In the genomic region with DNA sequence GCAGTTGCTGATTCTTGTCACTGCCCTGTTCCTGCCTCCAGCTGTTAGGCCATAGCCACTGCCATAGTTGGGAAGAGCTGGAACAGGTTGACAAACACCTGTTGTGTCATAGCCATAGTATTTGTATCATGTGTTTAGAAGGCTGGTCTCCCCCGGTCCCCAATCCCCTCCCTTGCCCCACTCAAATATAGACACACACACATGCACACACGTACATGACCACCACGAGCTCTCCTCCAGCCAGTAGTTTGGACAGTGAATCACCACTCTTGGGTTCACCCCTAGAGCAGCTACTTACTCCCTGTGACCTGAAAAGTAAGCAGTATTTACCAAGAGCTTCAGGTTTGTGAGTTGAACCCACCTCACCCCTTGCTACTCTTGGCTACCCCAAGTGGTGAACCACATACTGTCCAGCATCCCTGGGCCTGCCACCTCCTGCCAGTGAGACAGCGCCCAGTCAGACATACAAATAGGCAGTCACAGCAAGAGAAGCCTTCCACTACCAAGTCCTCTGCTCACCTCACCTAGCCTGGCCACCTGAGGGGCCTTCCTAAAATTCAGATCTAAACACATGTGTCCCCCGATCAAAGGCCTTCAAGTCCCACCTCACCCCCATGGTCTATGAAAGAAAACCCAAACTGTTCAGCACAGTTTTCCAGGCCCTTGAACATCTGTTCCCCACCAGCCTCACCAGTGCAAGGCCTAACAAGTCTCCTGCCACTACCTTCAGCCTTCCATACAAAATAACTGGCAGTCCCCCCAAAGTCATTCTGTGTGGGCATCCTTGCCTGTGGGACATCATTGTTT, we compare ENCODE assay signal across 1 cellular context.
A peak's percentile ranks its signal among the peaks of the same experiment; 100 is the strongest.
TF ChIP-seq lines count a peak whose summit lies in the region.

No MANE protein-coding gene starts in this region.

TF ChIP-seq in HepG2, 621 proteins besides CTCF, POLR2A, EP300 and RAD21 (continued from another document and continues in another):
- TF ChIP-seq, protein P1, sequence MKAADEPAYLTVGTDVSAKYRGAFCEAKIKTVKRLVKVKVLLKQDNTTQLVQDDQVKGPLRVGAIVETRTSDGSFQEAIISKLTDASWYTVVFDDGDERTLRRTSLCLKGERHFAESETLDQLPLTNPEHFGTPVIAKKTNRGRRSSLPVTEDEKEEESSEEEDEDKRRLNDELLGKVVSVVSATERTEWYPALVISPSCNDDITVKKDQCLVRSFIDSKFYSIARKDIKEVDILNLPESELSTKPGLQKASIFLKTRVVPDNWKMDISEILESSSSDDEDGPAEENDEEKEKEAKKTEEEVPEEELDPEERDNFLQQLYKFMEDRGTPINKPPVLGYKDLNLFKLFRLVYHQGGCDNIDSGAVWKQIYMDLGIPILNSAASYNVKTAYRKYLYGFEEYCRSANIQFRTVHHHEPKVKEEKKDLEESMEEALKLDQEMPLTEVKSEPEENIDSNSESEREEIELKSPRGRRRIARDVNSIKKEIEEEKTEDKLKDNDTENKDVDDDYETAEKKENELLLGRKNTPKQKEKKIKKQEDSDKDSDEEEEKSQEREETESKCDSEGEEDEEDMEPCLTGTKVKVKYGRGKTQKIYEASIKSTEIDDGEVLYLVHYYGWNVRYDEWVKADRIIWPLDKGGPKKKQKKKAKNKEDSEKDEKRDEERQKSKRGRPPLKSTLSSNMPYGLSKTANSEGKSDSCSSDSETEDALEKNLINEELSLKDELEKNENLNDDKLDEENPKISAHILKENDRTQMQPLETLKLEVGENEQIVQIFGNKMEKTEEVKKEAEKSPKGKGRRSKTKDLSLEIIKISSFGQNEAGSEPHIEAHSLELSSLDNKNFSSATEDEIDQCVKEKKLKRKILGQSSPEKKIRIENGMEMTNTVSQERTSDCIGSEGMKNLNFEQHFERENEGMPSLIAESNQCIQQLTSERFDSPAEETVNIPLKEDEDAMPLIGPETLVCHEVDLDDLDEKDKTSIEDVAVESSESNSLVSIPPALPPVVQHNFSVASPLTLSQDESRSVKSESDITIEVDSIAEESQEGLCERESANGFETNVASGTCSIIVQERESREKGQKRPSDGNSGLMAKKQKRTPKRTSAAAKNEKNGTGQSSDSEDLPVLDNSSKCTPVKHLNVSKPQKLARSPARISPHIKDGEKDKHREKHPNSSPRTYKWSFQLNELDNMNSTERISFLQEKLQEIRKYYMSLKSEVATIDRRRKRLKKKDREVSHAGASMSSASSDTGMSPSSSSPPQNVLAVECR (CRISPR knock-in tag; IDR thresholded peaks at IDR 0.05; ENCODE audit: borderline replicate concordance) = no peak; the same call in 1 of the 2 replicates
- TF ChIP-seq ZNF224 (CRISPR knock-in tag; IDR thresholded peaks at IDR 0.05) = no peak
- TF ChIP-seq RBM39 (IDR thresholded peaks at IDR 0.05; ENCODE audit: low read depth, low read length, poor library complexity, severe bottlenecking) = no peak
- TF ChIP-seq MYNN (CRISPR knock-in tag; IDR thresholded peaks at IDR 0.05; ENCODE audit: low read depth) = no peak
- TF ChIP-seq HIVEP1 (CRISPR knock-in tag; IDR thresholded peaks at IDR 0.05) = no peak
- TF ChIP-seq SMYD3 (CRISPR knock-in tag; IDR thresholded peaks at IDR 0.05) = no peak
- no peak for TF ChIP-seq ZNF670 (CRISPR knock-in tag; IDR thresholded peaks at IDR 0.05; ENCODE audit: borderline replicate concordance)
- TF ChIP-seq SRF (IDR thresholded peaks at IDR 0.05; ENCODE audit: low read depth, low read length) = no peak
- no peak for TF ChIP-seq ZNF674 (CRISPR knock-in tag; IDR thresholded peaks at IDR 0.05; ENCODE audit: low read depth)
- TF ChIP-seq SOX5 (CRISPR knock-in tag; IDR thresholded peaks at IDR 0.05; ENCODE audit: borderline replicate concordance) = peak; percentile 21; the same call in 1 of the 2 replicates
- TF ChIP-seq ETV6 (CRISPR knock-in tag; conservative IDR thresholded peaks at IDR 0.05) = no peak
- no peak for TF ChIP-seq GFI1 (CRISPR knock-in tag; IDR thresholded peaks at IDR 0.05; ENCODE audit: borderline replicate concordance)
- TF ChIP-seq CREB1 (IDR thresholded peaks at IDR 0.05) = no peak; the same call in 1 of the 2 replicates
- TF ChIP-seq CREB1 (CRISPR knock-in tag; IDR thresholded peaks at IDR 0.05) = no peak
- no peak for TF ChIP-seq MATR3 (CRISPR knock-in tag; IDR thresholded peaks at IDR 0.05)
- no peak for TF ChIP-seq RFX3 (CRISPR knock-in tag; IDR thresholded peaks at IDR 0.05)
- TF ChIP-seq, protein P2, sequence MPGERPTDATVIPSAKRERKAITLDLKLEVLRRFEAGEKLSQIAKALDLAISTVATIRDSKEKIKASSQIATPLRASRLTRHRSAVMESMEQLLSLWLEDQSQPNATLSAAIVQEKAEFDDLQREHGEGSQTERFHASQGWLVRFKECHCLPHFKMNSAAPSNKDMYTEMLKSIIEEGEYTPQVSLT (CRISPR knock-in tag; IDR thresholded peaks at IDR 0.05; ENCODE audit: borderline replicate concordance, low read depth) = no peak
- no peak for TF ChIP-seq ZNF766 (CRISPR knock-in tag; IDR thresholded peaks at IDR 0.05; ENCODE audit: borderline replicate concordance)
- TF ChIP-seq, protein P3, sequence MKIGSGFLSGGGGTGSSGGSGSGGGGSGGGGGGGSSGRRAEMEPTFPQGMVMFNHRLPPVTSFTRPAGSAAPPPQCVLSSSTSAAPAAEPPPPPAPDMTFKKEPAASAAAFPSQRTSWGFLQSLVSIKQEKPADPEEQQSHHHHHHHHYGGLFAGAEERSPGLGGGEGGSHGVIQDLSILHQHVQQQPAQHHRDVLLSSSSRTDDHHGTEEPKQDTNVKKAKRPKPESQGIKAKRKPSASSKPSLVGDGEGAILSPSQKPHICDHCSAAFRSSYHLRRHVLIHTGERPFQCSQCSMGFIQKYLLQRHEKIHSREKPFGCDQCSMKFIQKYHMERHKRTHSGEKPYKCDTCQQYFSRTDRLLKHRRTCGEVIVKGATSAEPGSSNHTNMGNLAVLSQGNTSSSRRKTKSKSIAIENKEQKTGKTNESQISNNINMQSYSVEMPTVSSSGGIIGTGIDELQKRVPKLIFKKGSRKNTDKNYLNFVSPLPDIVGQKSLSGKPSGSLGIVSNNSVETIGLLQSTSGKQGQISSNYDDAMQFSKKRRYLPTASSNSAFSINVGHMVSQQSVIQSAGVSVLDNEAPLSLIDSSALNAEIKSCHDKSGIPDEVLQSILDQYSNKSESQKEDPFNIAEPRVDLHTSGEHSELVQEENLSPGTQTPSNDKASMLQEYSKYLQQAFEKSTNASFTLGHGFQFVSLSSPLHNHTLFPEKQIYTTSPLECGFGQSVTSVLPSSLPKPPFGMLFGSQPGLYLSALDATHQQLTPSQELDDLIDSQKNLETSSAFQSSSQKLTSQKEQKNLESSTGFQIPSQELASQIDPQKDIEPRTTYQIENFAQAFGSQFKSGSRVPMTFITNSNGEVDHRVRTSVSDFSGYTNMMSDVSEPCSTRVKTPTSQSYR (CRISPR knock-in tag; IDR thresholded peaks at IDR 0.05; ENCODE audit: borderline replicate concordance) = 0 out of 2 replicates have a peak, but pooled peaks have one; percentile 32
- TF ChIP-seq KLF11 (CRISPR knock-in tag; IDR thresholded peaks at IDR 0.05) = no peak
- TF ChIP-seq ISX (CRISPR knock-in tag; conservative IDR thresholded peaks at IDR 0.05) = no peak
- no peak for TF ChIP-seq ZNF274 (CRISPR knock-in tag; IDR thresholded peaks at IDR 0.05)
- TF ChIP-seq ZNF441 (CRISPR knock-in tag; IDR thresholded peaks at IDR 0.05; ENCODE audit: borderline replicate concordance) = no peak
- TF ChIP-seq MTF2 (CRISPR knock-in tag; IDR thresholded peaks at IDR 0.05; ENCODE audit: borderline replicate concordance) = no peak
- no peak for TF ChIP-seq HDAC2 (CRISPR knock-in tag; IDR thresholded peaks at IDR 0.05)
- no peak for TF ChIP-seq HDAC6 (IDR thresholded peaks at IDR 0.05; ENCODE audit: low read depth, low read length)
- TF ChIP-seq, protein P4, sequence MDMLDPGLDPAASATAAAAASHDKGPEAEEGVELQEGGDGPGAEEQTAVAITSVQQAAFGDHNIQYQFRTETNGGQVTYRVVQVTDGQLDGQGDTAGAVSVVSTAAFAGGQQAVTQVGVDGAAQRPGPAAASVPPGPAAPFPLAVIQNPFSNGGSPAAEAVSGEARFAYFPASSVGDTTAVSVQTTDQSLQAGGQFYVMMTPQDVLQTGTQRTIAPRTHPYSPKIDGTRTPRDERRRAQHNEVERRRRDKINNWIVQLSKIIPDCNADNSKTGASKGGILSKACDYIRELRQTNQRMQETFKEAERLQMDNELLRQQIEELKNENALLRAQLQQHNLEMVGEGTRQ (IDR thresholded peaks at IDR 0.05; ENCODE audit: low read depth, low read length) = no peak
- TF ChIP-seq, protein P4 (CRISPR knock-in tag; IDR thresholded peaks at IDR 0.05; ENCODE audit: borderline replicate concordance) = no peak
- no peak for TF ChIP-seq ZNF709 (CRISPR knock-in tag; IDR thresholded peaks at IDR 0.05)
- TF ChIP-seq, protein P5, sequence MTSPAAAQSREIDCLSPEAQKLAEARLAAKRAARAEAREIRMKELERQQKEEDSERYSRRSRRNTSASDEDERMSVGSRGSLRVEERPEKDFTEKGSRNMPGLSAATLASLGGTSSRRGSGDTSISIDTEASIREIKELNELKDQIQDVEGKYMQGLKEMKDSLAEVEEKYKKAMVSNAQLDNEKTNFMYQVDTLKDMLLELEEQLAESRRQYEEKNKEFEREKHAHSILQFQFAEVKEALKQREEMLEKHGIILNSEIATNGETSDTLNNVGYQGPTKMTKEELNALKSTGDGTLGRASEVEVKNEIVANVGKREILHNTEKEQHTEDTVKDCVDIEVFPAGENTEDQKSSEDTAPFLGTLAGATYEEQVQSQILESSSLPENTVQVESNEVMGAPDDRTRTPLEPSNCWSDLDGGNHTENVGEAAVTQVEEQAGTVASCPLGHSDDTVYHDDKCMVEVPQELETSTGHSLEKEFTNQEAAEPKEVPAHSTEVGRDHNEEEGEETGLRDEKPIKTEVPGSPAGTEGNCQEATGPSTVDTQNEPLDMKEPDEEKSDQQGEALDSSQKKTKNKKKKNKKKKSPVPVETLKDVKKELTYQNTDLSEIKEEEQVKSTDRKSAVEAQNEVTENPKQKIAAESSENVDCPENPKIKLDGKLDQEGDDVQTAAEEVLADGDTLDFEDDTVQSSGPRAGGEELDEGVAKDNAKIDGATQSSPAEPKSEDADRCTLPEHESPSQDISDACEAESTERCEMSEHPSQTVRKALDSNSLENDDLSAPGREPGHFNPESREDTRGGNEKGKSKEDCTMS (CRISPR knock-in tag; conservative IDR thresholded peaks at IDR 0.05) = no peak
- TF ChIP-seq MIER3 (CRISPR knock-in tag; IDR thresholded peaks at IDR 0.05; ENCODE audit: borderline replicate concordance) = no peak; the same call in 1 of the 2 replicates
- no peak for TF ChIP-seq PITX1 (CRISPR knock-in tag; IDR thresholded peaks at IDR 0.05)
- TF ChIP-seq U2AF2 (IDR thresholded peaks at IDR 0.05; ENCODE audit: low read depth, low read length) = no peak
- TF ChIP-seq ZNF841 (CRISPR knock-in tag; IDR thresholded peaks at IDR 0.05; ENCODE audit: borderline replicate concordance) = no peak
- TF ChIP-seq ZBTB38 (CRISPR knock-in tag; IDR thresholded peaks at IDR 0.05) = no peak
- TF ChIP-seq, protein P6, sequence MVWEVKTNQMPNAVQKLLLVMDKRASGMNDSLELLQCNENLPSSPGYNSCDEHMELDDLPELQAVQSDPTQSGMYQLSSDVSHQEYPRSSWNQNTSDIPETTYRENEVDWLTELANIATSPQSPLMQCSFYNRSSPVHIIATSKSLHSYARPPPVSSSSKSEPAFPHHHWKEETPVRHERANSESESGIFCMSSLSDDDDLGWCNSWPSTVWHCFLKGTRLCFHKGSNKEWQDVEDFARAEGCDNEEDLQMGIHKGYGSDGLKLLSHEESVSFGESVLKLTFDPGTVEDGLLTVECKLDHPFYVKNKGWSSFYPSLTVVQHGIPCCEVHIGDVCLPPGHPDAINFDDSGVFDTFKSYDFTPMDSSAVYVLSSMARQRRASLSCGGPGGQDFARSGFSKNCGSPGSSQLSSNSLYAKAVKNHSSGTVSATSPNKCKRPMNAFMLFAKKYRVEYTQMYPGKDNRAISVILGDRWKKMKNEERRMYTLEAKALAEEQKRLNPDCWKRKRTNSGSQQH (CRISPR knock-in tag; IDR thresholded peaks at IDR 0.05; ENCODE audit: low read depth) = peak; percentile 14; the same call in 1 of the 2 replicates
- TF ChIP-seq NCOR1 (IDR thresholded peaks at IDR 0.05; ENCODE audit: borderline replicate concordance, low read length) = no peak
- no peak for TF ChIP-seq MYC (CRISPR knock-in tag; IDR thresholded peaks at IDR 0.05; ENCODE audit: borderline replicate concordance)
- TF ChIP-seq, protein P7, sequence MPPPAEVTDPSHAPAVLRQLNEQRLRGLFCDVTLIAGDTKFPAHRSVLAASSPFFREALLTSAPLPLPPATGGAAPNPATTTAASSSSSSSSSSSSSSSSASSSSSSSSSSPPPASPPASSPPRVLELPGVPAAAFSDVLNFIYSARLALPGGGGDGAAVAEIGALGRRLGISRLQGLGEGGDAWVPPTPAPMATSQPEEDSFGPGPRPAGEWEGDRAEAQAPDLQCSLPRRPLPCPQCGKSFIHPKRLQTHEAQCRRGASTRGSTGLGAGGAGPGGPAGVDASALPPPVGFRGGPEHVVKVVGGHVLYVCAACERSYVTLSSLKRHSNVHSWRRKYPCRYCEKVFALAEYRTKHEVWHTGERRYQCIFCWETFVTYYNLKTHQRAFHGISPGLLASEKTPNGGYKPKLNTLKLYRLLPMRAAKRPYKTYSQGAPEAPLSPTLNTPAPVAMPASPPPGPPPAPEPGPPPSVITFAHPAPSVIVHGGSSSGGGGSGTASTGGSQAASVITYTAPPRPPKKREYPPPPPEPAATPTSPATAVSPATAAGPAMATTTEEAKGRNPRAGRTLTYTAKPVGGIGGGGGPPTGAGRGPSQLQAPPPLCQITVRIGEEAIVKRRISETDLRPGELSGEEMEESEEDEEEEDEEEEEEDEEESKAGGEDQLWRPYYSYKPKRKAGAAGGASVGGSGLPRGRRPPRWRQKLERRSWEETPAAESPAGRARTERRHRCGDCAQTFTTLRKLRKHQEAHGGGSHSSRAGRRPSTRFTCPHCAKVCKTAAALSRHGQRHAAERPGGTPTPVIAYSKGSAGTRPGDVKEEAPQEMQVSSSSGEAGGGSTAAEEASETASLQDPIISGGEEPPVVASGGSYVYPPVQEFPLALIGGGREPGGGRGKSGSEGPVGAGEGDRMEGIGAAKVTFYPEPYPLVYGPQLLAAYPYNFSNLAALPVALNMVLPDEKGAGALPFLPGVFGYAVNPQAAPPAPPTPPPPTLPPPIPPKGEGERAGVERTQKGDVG (CRISPR knock-in tag; IDR thresholded peaks at IDR 0.05; ENCODE audit: borderline replicate concordance) = peak; percentile 67; the same call in 1 of the 2 replicates
- no peak for TF ChIP-seq ZNF720 (CRISPR knock-in tag; IDR thresholded peaks at IDR 0.05)
- TF ChIP-seq MAF1 (CRISPR knock-in tag; IDR thresholded peaks at IDR 0.05; ENCODE audit: borderline replicate concordance) = no peak
- TF ChIP-seq, protein P8, sequence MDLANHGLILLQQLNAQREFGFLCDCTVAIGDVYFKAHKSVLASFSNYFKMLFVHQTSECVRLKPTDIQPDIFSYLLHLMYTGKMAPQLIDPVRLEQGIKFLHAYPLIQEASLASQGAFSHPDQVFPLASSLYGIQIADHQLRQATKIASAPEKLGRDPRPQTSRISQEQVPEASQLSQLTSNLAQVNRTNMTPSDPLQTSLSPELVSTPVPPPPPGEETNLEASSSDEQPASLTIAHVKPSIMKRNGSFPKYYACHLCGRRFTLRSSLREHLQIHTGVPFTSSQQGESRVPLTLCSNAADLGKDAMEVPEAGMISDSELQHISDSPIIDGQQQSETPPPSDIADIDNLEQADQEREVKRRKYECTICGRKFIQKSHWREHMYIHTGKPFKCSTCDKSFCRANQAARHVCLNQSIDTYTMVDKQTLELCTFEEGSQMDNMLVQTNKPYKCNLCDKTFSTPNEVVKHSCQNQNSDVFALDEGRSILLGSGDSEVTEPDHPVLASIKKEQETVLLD (CRISPR knock-in tag; IDR thresholded peaks at IDR 0.05; ENCODE audit: low read depth) = no peak
